Comparison of ENCODE assay signal across 8 cellular contexts in the genomic region with DNA sequence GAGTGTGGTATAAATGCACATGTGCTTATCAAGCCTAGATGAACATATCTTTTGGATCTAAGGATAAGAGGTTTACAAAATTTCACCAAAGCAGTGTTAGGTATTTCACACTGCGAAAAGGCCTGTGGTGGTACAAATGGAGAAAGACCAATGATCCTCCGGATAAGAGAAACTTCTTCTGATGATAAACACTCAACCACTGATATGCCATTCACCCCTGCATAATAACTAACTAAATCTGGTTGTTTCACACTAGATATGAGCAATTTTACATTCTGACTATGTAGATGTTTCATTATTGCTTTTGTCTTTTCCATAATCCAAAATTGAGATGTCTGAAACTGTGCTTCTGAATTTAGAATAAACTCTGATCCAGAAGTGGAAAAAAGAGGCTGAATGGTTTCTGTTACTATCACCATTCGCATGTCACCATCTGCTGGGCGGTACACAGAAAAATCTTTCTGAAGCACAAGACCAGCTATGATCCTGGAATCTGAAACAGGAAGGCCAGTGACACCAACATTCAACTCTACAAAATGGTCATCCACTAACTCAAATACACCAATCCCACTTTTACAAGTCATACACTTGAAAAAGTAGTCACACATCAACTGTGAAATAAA. TPM values are rescaled to one million over a fixed set of nuclear protein-coding genes. Genes with fewer than 3 reads are reported as not detected.
DNase-seq lines count a peak whose midpoint lies in the region; ATAC-seq lines count a peak whose summit lies in the region.

No MANE protein-coding gene starts in this region.

- H3K9ac ChIP-seq in ES-I3 (ENCODE audit: low read depth, low read length) = peak overlapping the region; percentile 100; the same call in 1 of the 2 replicates

- peak; percentile 55 for DNase-seq in NCI-H1694 treated with DMSO at 0.1 percent for 48 hours (lab: John Stamatoyannopoulos, UW)
- DNase-seq in activated T-cell treated with anti-CD3 and anti-CD28 coated beads, Interleukin-2, amount 50 U/mL, for 72 hours = peak; percentile 16 to 27
- DNase-seq in glomerular endothelial cell (ENCODE audit: extremely low read depth, low read depth, low spot score) = peak; percentile 41
- DNase-seq in retina = peak; percentile 28

- H3K4me1 Mint-ChIP-seq in activated T-cell treated with anti-CD3 and anti-CD28 coated beads, Interleukin-2, amount 50 U/mL, for 72 hours (ENCODE audit: low read depth) = peaks cover 31% of the 10 kb centered on the region

- peak overlapping the region; percentile 95 for H3K27ac Mint-ChIP-seq in activated T-cell treated with anti-CD3 and anti-CD28 coated beads, Interleukin-2, amount 50 U/mL, for 72 hours

- peaks cover 6% of the 10 kb centered on the region for H3K4me1 ChIP-seq in ES-I3 (ENCODE audit: insufficient read depth, low read length)

- H3K36me3 ChIP-seq in ES-I3 (ENCODE audit: insufficient read depth, low read length) = peaks cover 5% of the 10 kb centered on the region; the same call in 1 of the 2 replicates

- H3K9me3 Mint-ChIP-seq in activated T-cell treated with anti-CD3 and anti-CD28 coated beads, Interleukin-2, amount 50 U/mL, for 72 hours = no peaks in the 10 kb centered on the region

- H3K9me3 ChIP-seq in ES-I3 (ENCODE audit: control insufficient read depth, insufficient read depth, low read length) = no peaks in the 10 kb centered on the region

- ATAC-seq in GM21576 (IDR thresholded peaks at IDR 0.05; ENCODE audit: unreplicated experiment) (peak; percentile 33), GM19452 (IDR thresholded peaks at IDR 0.05; ENCODE audit: unreplicated experiment) (no peak), GM18517 (IDR thresholded peaks at IDR 0.05; ENCODE audit: unreplicated experiment) (no peak)
- ATAC-seq in activated T-cell treated with anti-CD3 and anti-CD28 coated beads, Interleukin-2, amount 50 U/mL, for 72 hours (replicated peaks in 1 of 2) = peak; percentile 36 to 50

- no peaks in the 10 kb centered on the region for H3K36me3 Mint-ChIP-seq in activated T-cell treated with anti-CD3 and anti-CD28 coated beads, Interleukin-2, amount 50 U/mL, for 72 hours (ENCODE audit: insufficient read depth in 2 of 2)

- H3K27me3 Mint-ChIP-seq in activated T-cell treated with anti-CD3 and anti-CD28 coated beads, Interleukin-2, amount 50 U/mL, for 72 hours (ENCODE audit: low read depth) = no peaks in the 10 kb centered on the region

- H3K4me3 Mint-ChIP-seq in activated T-cell treated with anti-CD3 and anti-CD28 coated beads, Interleukin-2, amount 50 U/mL, for 72 hours = peak overlapping the region; percentile 92 to 98

RNA-seq across cellular contexts. Expression of gene BBS10, which starts 1.3 kb away (rescaled TPM):
- total RNA-seq in activated T-cell treated with anti-CD3 and anti-CD28 coated beads, Interleukin-2, amount 50 U/mL, for 72 hours = 1 to 10 TPM; 3.8 to 4.3 TPM
- total RNA-seq in glomerular endothelial cell = 8.0 and 9.3 TPM in 2 replicates

Comparison
In these comparisons a context has a peak if more than half of its experiments do, and no peak if none do; other contexts are left out.
1. ATAC-seq: peak in GM21576 (single experiment) and activated T-cell treated with anti-CD3 and anti-CD28 coated beads, Interleukin-2, amount 50 U/mL, for 72 hours (2 of 2); none in GM19452 (single experiment) and GM18517 (single experiment).
2. Peak in every context shown above with its lines, with median percentiles within 50 percentile points of each other: DNase-seq.